Comparison of ENCODE assay signal across 8 cellular contexts in genomic region chr5:34959323-34959722, GRCh38. TPM values are rescaled to one million over a fixed set of nuclear protein-coding genes. Genes with fewer than 3 reads are reported as not detected.
DNase-seq lines count a peak whose midpoint lies in the region; ATAC-seq and TF ChIP-seq lines count a peak whose summit lies in the region.

No MANE protein-coding gene starts in this region.

- no peaks in the 10 kb centered on the region for H3K27me3 ChIP-seq in CD4-positive, CD25-positive, alpha-beta regulatory T cell (ENCODE audit: control insufficient read depth, insufficient read depth, low read length)
- H3K27me3 ChIP-seq in adipocyte (replicated peaks; ENCODE audit: control insufficient read depth, insufficient read depth, low read length), result no peaks in the 10 kb centered on the region

- no peak for TF ChIP-seq CTCF in glutamatergic neuron (IDR thresholded peaks at IDR 0.05; ENCODE audit: partially characterized antibody, unreplicated experiment)

- H3K27me3 Mint-ChIP-seq in CD4-positive, CD25-positive, alpha-beta regulatory T cell, result no peaks in the 10 kb centered on the region
- no peaks in the 10 kb centered on the region for H3K27me3 Mint-ChIP-seq in glutamatergic neuron (ENCODE audit: unreplicated experiment)

- DNase-seq in CD4-positive, CD25-positive, alpha-beta regulatory T cell, result peak in 1 of 3 donors; percentile 23
- DNase-seq in GM19238 (ENCODE audit: insufficient read length, low spot score) (peak; percentile 39), adipocyte (ENCODE audit: low read depth) (peak; percentile 40), NCI-H526 (lab: John Stamatoyannopoulos, UW) (no peak), NCI-H1694 (lab: John Stamatoyannopoulos, UW) (no peak), T-helper 9 cell (no peak), glutamatergic neuron (no peak)

- no peaks in the 10 kb centered on the region for H3K9me3 Mint-ChIP-seq in CD4-positive, CD25-positive, alpha-beta regulatory T cell
- H3K9me3 Mint-ChIP-seq in glutamatergic neuron (ENCODE audit: unreplicated experiment), result no peaks in the 10 kb centered on the region

- ATAC-seq in CD4-positive, CD25-positive, alpha-beta regulatory T cell (ENCODE audit: low read depth in 2 of 2), result peak in 1 of 2 donors; percentile 31
- peak; percentile 93 for ATAC-seq in HG03097 (IDR thresholded peaks at IDR 0.05; ENCODE audit: low FRiP score, unreplicated experiment)

- peaks cover 0 to 8% (median 4%) of the 10 kb centered on the region in 4 donors for H3K4me1 Mint-ChIP-seq in CD4-positive, CD25-positive, alpha-beta regulatory T cell
- H3K4me1 Mint-ChIP-seq in glutamatergic neuron (ENCODE audit: low read depth, unreplicated experiment), result peaks cover 4% of the 10 kb centered on the region

- no peak overlapping the region for H3K4me3 ChIP-seq in CD4-positive, CD25-positive, alpha-beta regulatory T cell (ENCODE audit: low read depth, low read length)
- no peak overlapping the region for H3K4me3 ChIP-seq in adipocyte (ENCODE audit: low read length)

- peaks cover 13% of the 10 kb centered on the region for H3K36me3 Mint-ChIP-seq in CD4-positive, CD25-positive, alpha-beta regulatory T cell
- H3K36me3 Mint-ChIP-seq in glutamatergic neuron (ENCODE audit: unreplicated experiment), result no peaks in the 10 kb centered on the region

- H3K9me3 ChIP-seq in CD4-positive, CD25-positive, alpha-beta regulatory T cell (ENCODE audit: control insufficient read depth in 2 of 2, low read length in 2 of 2), result no peaks in the 10 kb centered on the region
- no peaks in the 10 kb centered on the region for H3K9me3 ChIP-seq in adipocyte (ENCODE audit: control insufficient read depth, low read length)

- no peak overlapping the region for H3K4me3 Mint-ChIP-seq in CD4-positive, CD25-positive, alpha-beta regulatory T cell
- H3K4me3 Mint-ChIP-seq in glutamatergic neuron (ENCODE audit: unreplicated experiment), result no peak overlapping the region

- no peak overlapping the region for H3K9ac ChIP-seq in adipocyte (ENCODE audit: low read length)

- peak overlapping the region in 2 of 3 donors; percentile 3 to 24 for H3K27ac Mint-ChIP-seq in CD4-positive, CD25-positive, alpha-beta regulatory T cell
- H3K27ac Mint-ChIP-seq in glutamatergic neuron (ENCODE audit: unreplicated experiment), result no peak overlapping the region

- no peak overlapping the region for H3K27ac ChIP-seq in CD4-positive, CD25-positive, alpha-beta regulatory T cell (ENCODE audit: insufficient read depth, low read length, poor library complexity, severe bottlenecking)

- H3K36me3 ChIP-seq in CD4-positive, CD25-positive, alpha-beta regulatory T cell (ENCODE audit: control insufficient read depth, insufficient read depth, low read length), result peaks cover 13% of the 10 kb centered on the region
- H3K36me3 ChIP-seq in adipocyte (ENCODE audit: control insufficient read depth, insufficient read depth, low read length, severe bottlenecking), result peaks cover 11% of the 10 kb centered on the region

- H3K4me1 ChIP-seq in CD4-positive, CD25-positive, alpha-beta regulatory T cell (ENCODE audit: control insufficient read depth, insufficient read depth, low read length, poor library complexity, severe bottlenecking), result no peaks in the 10 kb centered on the region
- H3K4me1 ChIP-seq in adipocyte (ENCODE audit: control insufficient read depth, insufficient read depth, low read length), result peaks cover 20% of the 10 kb centered on the region

RNA-seq across cellular contexts. Expression of gene DNAJC21, which starts 30.0 kb away (rescaled TPM):
- total RNA-seq in CD4-positive, CD25-positive, alpha-beta regulatory T cell, result 42.9 TPM
- 10 to 100 TPM; 15.0 to 26.3 (median 17.6) TPM for polyA plus RNA-seq in CD4-positive, CD25-positive, alpha-beta regulatory T cell
- 28.6 TPM for total RNA-seq in glutamatergic neuron (ENCODE audit: unreplicated experiment)

RNA-seq across cellular contexts. Expression of gene BRIX1, which starts 43.8 kb away (rescaled TPM):
- 20.5 TPM for total RNA-seq in CD4-positive, CD25-positive, alpha-beta regulatory T cell
- polyA plus RNA-seq in CD4-positive, CD25-positive, alpha-beta regulatory T cell, result 10 to 100 TPM; 44.2 to 51.0 (median 48.0) TPM
- total RNA-seq in glutamatergic neuron (ENCODE audit: unreplicated experiment), result 19.0 TPM

RNA-seq across cellular contexts. Expression of gene RAD1, which starts 44.0 kb away (rescaled TPM):
- 18.1 TPM for total RNA-seq in CD4-positive, CD25-positive, alpha-beta regulatory T cell
- 10 to 100 TPM; 18.2 to 29.6 (median 20.0) TPM for polyA plus RNA-seq in CD4-positive, CD25-positive, alpha-beta regulatory T cell
- total RNA-seq in glutamatergic neuron (ENCODE audit: unreplicated experiment), result 21.9 TPM

Comparison
In these comparisons a context has a peak if more than half of its experiments do, and no peak if none do; other contexts are left out.
1. DNase-seq: peak in GM19238 (single experiment) and adipocyte (single experiment); none in NCI-H526 (0 of 2), NCI-H1694 (single experiment), T-helper 9 cell (single experiment) and glutamatergic neuron (single experiment).